8 cellular contexts compared by ENCODE assay signal in the genomic region with DNA sequence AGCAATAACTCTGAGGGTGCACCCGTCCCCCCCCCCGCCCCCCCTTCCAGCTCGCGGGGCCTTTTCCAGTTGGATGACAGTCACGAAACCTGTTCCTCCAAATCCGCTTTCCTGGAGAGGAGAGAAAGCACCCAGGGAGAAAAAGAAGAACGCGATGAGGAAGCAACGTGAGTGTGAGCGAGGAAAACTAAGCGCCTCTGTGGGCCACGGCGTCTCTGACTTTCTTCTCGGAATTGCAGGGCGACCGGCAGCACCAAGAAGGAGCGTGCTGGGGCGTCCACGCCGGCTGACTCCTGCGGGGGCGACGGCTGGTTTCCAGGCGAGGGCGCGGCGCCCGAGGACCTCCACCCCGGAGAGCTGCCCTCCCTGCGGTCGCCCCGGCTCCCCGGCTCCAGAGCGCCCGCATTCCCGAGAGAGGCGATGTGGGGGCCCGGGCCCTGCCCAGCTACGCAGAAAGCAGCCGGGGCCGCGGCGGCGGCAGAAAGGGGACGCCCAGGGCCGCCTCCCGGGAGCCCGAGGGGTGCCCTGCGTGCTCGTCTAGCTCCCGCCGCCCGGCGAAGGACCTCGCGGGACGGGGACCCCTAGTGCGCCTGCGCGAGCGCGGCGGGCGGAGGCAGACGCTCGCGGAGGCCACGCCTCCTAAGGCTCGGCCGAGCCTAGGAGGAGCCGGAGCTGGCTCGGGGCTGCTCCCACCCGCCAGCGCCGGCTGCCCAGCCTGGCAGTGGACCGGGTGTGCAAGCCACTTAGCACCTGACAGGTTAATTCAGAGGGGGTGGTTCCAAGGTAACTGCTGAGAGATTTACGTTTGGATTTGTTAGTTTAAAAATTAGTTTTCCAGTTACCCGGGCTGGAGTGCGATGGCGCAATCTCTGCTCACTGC. TPM values are rescaled to one million over a fixed set of nuclear protein-coding genes. Genes with fewer than 3 reads are reported as not detected.
A peak's percentile ranks its signal among the peaks of the same experiment; 100 is the strongest.
DNase-seq lines count a peak whose midpoint lies in the region; ATAC-seq and TF ChIP-seq lines count a peak whose summit lies in the region.

No MANE protein-coding gene starts in this region.

- DNase-seq in BJ (ENCODE audit: low read depth): no peak
- DNase-seq in NCI-H526 treated with DMSO at 0.1 percent for 48 hours (lab: John Stamatoyannopoulos, UW): peak; percentile 64
- DNase-seq in activated CD4-positive, alpha-beta T cell treated with anti-CD3 and anti-CD28 coated beads, Interleukin-2, amount 50 U/mL, for 1 hour: peak; percentile 81
- DNase-seq in dedifferentiated amniotic fluid mesenchymal stem cell (ENCODE audit: extremely low spot score): peak; percentile 54
- DNase-seq in stimulated activated CD4-positive, alpha-beta T cell treated with anti-CD3 and anti-CD28 coated beads, Interleukin-2, amount 100 ng/mL, for 48 hours: peak; percentile 76 to 84

- TF ChIP-seq CTCF in BJ (IDR thresholded peaks at IDR 0.05; ENCODE audit: insufficient read depth, low read depth, low read length) (no peak), liver (IDR thresholded peaks at IDR 0.05; ENCODE audit: low read depth, low read length, missing input control) (no peak)

- H3K9me3 ChIP-seq in liver (ENCODE audit: control insufficient read depth in 4 of 4, low read length in 3 of 4): no peaks in the 10 kb centered on the region

- CTCF ChIA-PET in BJ (lab: Yijun Ruan, JAX): interaction anchor here (0.7 to 8.4 kb wide), 3 partner anchors 214 to 337 kb away, joined by 3 to 196 read pairs (median 7); a partner anchor contains a TSS

- H3K36me3 ChIP-seq in BJ (ENCODE audit: control insufficient read depth, insufficient read depth, low read length) (no peaks in the 10 kb centered on the region), liver (ENCODE audit: control insufficient read depth in 4 of 4, insufficient read depth in 3 of 4, low read depth in 1 of 4, low read length in 3 of 4) (no peaks in the 10 kb centered on the region)

- no peak overlapping the region for H3K27ac ChIP-seq in liver (ENCODE audit: low read depth in 1 of 2, low read length in 2 of 2)

- TF ChIP-seq RAD21 in liver (IDR thresholded peaks at IDR 0.05): no peak

- peak overlapping the region in 1 of 2 donors; percentile 38 for H3K9ac ChIP-seq in liver (ENCODE audit: low read depth in 1 of 2, low read length in 2 of 2)

- ATAC-seq in GM19351 (IDR thresholded peaks at IDR 0.05; ENCODE audit: unreplicated experiment) (peak; percentile 83), HG03469 (IDR thresholded peaks at IDR 0.05; ENCODE audit: unreplicated experiment) (peak; percentile 67)

- H3K4me1 ChIP-seq in liver (ENCODE audit: control insufficient read depth in 4 of 4, insufficient read depth in 4 of 4, low read length in 3 of 4): peaks cover 0 to 10% (median 8%) of the 10 kb centered on the region in 4 donors

- POLR2A ChIA-PET in BJ (lab: Charles Lee): interaction anchor here (0.6 to 1.0 kb wide), 2 partner anchors 44 to 238 kb away, joined by 4 read pairs; a partner anchor contains a TSS

- peaks cover 20% of the 10 kb centered on the region for H3K27me3 ChIP-seq in BJ (ENCODE audit: control insufficient read depth, insufficient read depth, low read length)
- peaks cover 0 to 3% (median 1%) of the 10 kb centered on the region in 4 donors for H3K27me3 ChIP-seq in liver (ENCODE audit: control insufficient read depth in 4 of 4, insufficient read depth in 4 of 4, low read length in 3 of 4)

- H3K4me3 ChIP-seq in BJ (ENCODE audit: low read depth, low read length) (peak overlapping the region; percentile 59), liver (ENCODE audit: low read depth in 1 of 3, low read length in 3 of 3) (peak overlapping the region; percentile 2 to 79 (median 17))

- WGBS in liver: 1% methylated on average over 80 of the region's 80 CpGs

TF ChIP-seq in liver, 16 proteins besides CTCF, POLR2A, EP300 and RAD21:
- TF ChIP-seq HNF4A (conservative IDR thresholded peaks at IDR 0.05): no peak
- TF ChIP-seq SP1 (IDR thresholded peaks at IDR 0.05): no peak
- TF ChIP-seq, protein P1, sequence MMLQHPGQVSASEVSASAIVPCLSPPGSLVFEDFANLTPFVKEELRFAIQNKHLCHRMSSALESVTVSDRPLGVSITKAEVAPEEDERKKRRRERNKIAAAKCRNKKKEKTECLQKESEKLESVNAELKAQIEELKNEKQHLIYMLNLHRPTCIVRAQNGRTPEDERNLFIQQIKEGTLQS (IDR thresholded peaks at IDR 0.05): no peak
- TF ChIP-seq, protein P2, sequence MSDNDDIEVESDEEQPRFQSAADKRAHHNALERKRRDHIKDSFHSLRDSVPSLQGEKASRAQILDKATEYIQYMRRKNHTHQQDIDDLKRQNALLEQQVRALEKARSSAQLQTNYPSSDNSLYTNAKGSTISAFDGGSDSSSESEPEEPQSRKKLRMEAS (IDR thresholded peaks at IDR 0.05): no peak
- no peak for TF ChIP-seq HNF4G (IDR thresholded peaks at IDR 0.05)

RNA-seq across cellular contexts. Expression of a gene that starts 15.3 kb away (rescaled TPM):
- polyA plus RNA-seq in BJ (2011; rRNA removed) (not detected in 2 replicates), liver (under 1 TPM in 1 of 2 donors, not detected in 1; 0.02 TPM)
- polyA minus RNA-seq in BJ (2011; rRNA and poly(A)+ RNA removed): not detected in 2 replicates
- not detected for total RNA-seq in liver

RNA-seq across cellular contexts. Expression of a gene that starts 20.9 kb away (rescaled TPM):
- polyA plus RNA-seq in BJ (2011; rRNA removed) (6.9 and 8.5 TPM in 2 replicates), liver (1 to 10 TPM; 4.6 to 6.2 TPM)
- polyA minus RNA-seq in BJ (2011; rRNA and poly(A)+ RNA removed): 2.8 and 4.0 TPM in 2 replicates
- total RNA-seq in liver: 10 to 100 TPM in 1 of 2 donors, 1 to 10 TPM in 1; 6.4 to 27.3 TPM

RNA-seq across cellular contexts. Expression of a gene that starts 43.8 kb away (rescaled TPM):
- 210 and 511 TPM in 2 replicates for polyA plus RNA-seq in BJ (2011; rRNA removed)
- 120 and 163 TPM in 2 replicates for polyA minus RNA-seq in BJ (2011; rRNA and poly(A)+ RNA removed)
- total RNA-seq in liver: 100 to 1,000 TPM; 255 to 373 TPM
- polyA plus RNA-seq in liver: 10 to 100 TPM; 81.4 to 89.9 TPM
